ENCODE assay signal across 8 cellular contexts in the genomic region with DNA sequence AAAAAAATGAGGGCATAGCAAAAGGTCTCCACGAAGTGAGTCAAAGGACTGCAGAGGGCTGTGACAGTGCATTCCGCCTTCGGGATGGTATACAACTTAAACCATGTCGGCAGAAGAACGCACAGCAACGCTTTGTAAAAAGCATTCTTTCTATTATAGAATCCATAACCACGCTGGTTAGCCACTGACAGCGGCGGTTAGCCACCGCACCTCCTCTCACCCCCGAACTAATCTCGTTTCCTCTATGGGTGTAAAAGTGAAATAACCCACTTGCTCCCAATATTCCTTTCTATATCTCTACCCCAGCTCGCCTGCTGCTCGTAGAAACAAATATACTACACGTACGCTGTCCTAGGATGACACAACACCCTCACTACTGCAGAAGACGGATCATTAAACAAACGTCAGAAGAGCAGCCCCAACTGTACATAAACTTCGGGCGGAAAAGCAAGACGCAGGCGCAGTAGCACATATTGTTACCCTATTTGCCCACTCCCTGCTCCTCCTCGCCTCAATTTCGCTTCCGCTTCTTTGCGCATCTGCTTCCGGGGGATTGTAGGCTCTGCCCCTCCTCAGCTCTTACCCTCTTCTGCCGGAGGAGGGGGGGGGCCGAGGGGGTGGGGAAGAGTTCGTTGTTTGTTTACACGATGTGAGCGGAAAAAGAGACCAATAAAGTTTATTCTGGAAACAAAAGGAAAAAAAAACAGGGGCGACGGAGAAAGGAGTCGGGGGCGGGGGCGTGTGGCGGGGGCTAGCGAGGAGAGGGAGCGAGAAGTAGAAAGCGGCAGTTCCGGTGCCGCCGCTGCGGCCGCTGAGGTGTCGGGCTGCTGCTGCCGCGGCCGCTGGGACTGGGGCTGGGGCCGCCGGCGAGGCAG. TPM values are rescaled to one million over a fixed set of nuclear protein-coding genes. Genes with fewer than 3 reads are reported as not detected.
DNase-seq lines count a peak whose midpoint lies in the region; ATAC-seq and TF ChIP-seq lines count a peak whose summit lies in the region.

A gene (plus strand): TSS at position 787 of the 875 bp plus-strand sequence. CDS start 50,469 bp downstream, outside the sequence.

- H3K4me3 Mint-ChIP-seq in activated T-cell treated with anti-CD3 and anti-CD28 coated beads, Interleukin-2, amount 50 U/mL, for 24 hours = peak within 1 kb of the TSS; percentile 87

- H3K9me3 ChIP-seq in esophagus muscularis mucosa = no peaks in the 10 kb centered on the region
- H3K9me3 ChIP-seq in muscle layer of duodenum (ENCODE audit: control insufficient read depth in 1 of 2, low read length in 2 of 2) = no peaks in the 10 kb centered on the region

- H3K27ac Mint-ChIP-seq in activated T-cell treated with anti-CD3 and anti-CD28 coated beads, Interleukin-2, amount 50 U/mL, for 24 hours = peak within 1 kb of the TSS; percentile 94

- TF ChIP-seq CTCF in esophagus muscularis mucosa (IDR thresholded peaks at IDR 0.05) = no peak

- H3K36me3 Mint-ChIP-seq in activated T-cell treated with anti-CD3 and anti-CD28 coated beads, Interleukin-2, amount 50 U/mL, for 24 hours (ENCODE audit: low read depth) = peaks cover 5% of the 10 kb centered on the region

- H3K27me3 Mint-ChIP-seq in activated T-cell treated with anti-CD3 and anti-CD28 coated beads, Interleukin-2, amount 50 U/mL, for 24 hours = no peaks in the 10 kb centered on the region

- no peak for TF ChIP-seq EP300 in esophagus muscularis mucosa (IDR thresholded peaks at IDR 0.05)

- TF ChIP-seq POLR2A in esophagus muscularis mucosa (IDR thresholded peaks at IDR 0.05; ENCODE audit: low read depth) = peak; percentile 11

- no peaks in the 10 kb centered on the region for H3K9me3 Mint-ChIP-seq in activated T-cell treated with anti-CD3 and anti-CD28 coated beads, Interleukin-2, amount 50 U/mL, for 24 hours

- peak; percentile 72 for ATAC-seq in GM21717 (IDR thresholded peaks at IDR 0.05; ENCODE audit: unreplicated experiment)

- H3K4me3 ChIP-seq in esophagus muscularis mucosa = peak within 1 kb of the TSS; percentile 95 to 96 (median 96)
- H3K4me3 ChIP-seq in muscle layer of duodenum (ENCODE audit: low read depth in 1 of 2, low read length in 2 of 2) = peak within 1 kb of the TSS; percentile 87 to 92

- no peaks in the 10 kb centered on the region for H3K27me3 ChIP-seq in esophagus muscularis mucosa
- no peaks in the 10 kb centered on the region for H3K27me3 ChIP-seq in muscle layer of duodenum (ENCODE audit: low read depth, low read length)

- intact Hi-C loops in esophagus muscularis mucosa (cut with DNase I) = loop anchor here (1.0 to 10.0 kb wide), 4 partner anchors 114 to 417 kb away; a partner anchor contains a TSS

- in situ Hi-C loops in KBM-7 (cut with MboI; ENCODE audit: low pct_unique_long_range_greater_than_20kb, low sequenced_read_pairs) = loop anchor here (25.0 kb wide), 1 partner anchor 164 kb away; a partner anchor contains a TSS

- H3K4me1 Mint-ChIP-seq in activated T-cell treated with anti-CD3 and anti-CD28 coated beads, Interleukin-2, amount 50 U/mL, for 24 hours (ENCODE audit: low read depth) = peaks cover 44% of the 10 kb centered on the region

- under 1% methylated on average over 47 of the region's 53 CpGs for WGBS in esophagus muscularis mucosa

- DNase-seq in DMS153 treated with DMSO at 0.1 percent for 48 hours (lab: John Stamatoyannopoulos, UW; ENCODE audit: unreplicated experiment) = peak; percentile 98
- peak; percentile 98 for DNase-seq in KBM-7
- peak; percentile 87 for DNase-seq in activated T-cell treated with anti-CD3 and anti-CD28 coated beads, Interleukin-2, amount 50 U/mL, for 24 hours
- peak; percentile 98 for DNase-seq in esophagus muscularis mucosa (ENCODE audit: extremely low spot score)
- DNase-seq in stimulated activated CD8-positive, alpha-beta memory T cell treated with anti-CD3 and anti-CD28 coated beads, Interleukin-7, amount 100 ng/mL, for 4 hours (ENCODE audit: low read depth in 2 of 2) = peak; percentile 90 to 95

- H3K27ac ChIP-seq in esophagus muscularis mucosa (replicated peaks in 1 of 4) (peak within 1 kb of the TSS; percentile 91 to 99 (median 98)), muscle layer of duodenum (ENCODE audit: low read length) (peak within 1 kb of the TSS; percentile 92)

- peaks cover 20 to 37% (median 33%) of the 10 kb centered on the region in 4 donors for H3K4me1 ChIP-seq in esophagus muscularis mucosa
- H3K4me1 ChIP-seq in muscle layer of duodenum (ENCODE audit: control insufficient read depth in 1 of 2, insufficient read depth in 2 of 2, low read length in 2 of 2) = peaks cover 0 to 16% of the 10 kb centered on the region in 2 donors

- H3K36me3 ChIP-seq in esophagus muscularis mucosa = no peaks in the 10 kb centered on the region
- H3K36me3 ChIP-seq in muscle layer of duodenum (ENCODE audit: control insufficient read depth in 1 of 2, insufficient read depth in 2 of 2, low read length in 2 of 2) = peaks cover 0 to 10% of the 10 kb centered on the region in 2 donors

TF ChIP-seq in PFSK-1, 5 proteins besides CTCF, POLR2A, EP300 and RAD21:
- peak; percentile 55; the same call in 1 of the 2 replicates for TF ChIP-seq POLR2AphosphoS5 (IDR thresholded peaks at IDR 0.05; ENCODE audit: low read depth, low read length)
- 0 out of 2 replicates have a peak, but pooled peaks have one; percentile 16 for TF ChIP-seq TAF1 (IDR thresholded peaks at IDR 0.05; ENCODE audit: borderline replicate concordance, insufficient read depth, low read length)
- TF ChIP-seq SIN3A (IDR thresholded peaks at IDR 0.05; ENCODE audit: borderline replicate concordance, insufficient read depth, low read length) = peak; percentile 78; the same call in 1 of the 2 replicates
- TF ChIP-seq, protein P1, sequence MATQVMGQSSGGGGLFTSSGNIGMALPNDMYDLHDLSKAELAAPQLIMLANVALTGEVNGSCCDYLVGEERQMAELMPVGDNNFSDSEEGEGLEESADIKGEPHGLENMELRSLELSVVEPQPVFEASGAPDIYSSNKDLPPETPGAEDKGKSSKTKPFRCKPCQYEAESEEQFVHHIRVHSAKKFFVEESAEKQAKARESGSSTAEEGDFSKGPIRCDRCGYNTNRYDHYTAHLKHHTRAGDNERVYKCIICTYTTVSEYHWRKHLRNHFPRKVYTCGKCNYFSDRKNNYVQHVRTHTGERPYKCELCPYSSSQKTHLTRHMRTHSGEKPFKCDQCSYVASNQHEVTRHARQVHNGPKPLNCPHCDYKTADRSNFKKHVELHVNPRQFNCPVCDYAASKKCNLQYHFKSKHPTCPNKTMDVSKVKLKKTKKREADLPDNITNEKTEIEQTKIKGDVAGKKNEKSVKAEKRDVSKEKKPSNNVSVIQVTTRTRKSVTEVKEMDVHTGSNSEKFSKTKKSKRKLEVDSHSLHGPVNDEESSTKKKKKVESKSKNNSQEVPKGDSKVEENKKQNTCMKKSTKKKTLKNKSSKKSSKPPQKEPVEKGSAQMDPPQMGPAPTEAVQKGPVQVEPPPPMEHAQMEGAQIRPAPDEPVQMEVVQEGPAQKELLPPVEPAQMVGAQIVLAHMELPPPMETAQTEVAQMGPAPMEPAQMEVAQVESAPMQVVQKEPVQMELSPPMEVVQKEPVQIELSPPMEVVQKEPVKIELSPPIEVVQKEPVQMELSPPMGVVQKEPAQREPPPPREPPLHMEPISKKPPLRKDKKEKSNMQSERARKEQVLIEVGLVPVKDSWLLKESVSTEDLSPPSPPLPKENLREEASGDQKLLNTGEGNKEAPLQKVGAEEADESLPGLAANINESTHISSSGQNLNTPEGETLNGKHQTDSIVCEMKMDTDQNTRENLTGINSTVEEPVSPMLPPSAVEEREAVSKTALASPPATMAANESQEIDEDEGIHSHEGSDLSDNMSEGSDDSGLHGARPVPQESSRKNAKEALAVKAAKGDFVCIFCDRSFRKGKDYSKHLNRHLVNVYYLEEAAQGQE (IDR thresholded peaks at IDR 0.05; ENCODE audit: insufficient read depth in 1 of 2, low read depth in 2 of 2, low read length in 2 of 2) = no peak
- peak; percentile 77 for TF ChIP-seq FOXP2 (optimal IDR thresholded peaks at IDR 0.05; ENCODE audit: borderline replicate concordance, extremely low read depth, extremely low read length, insufficient read depth)

RNA-seq across cellular contexts. Expression of the gene that starts here (rescaled TPM):
- polyA plus RNA-seq in PFSK-1 (2012; ENCODE audit: insufficient read length, low read depth) = 2.2 TPM
- total RNA-seq in esophagus muscularis mucosa = 10 to 100 TPM; 33.7 to 47.5 (median 36.0) TPM

Comparison
In these comparisons a context has a peak if more than half of its experiments do, and no peak if none do; other contexts are left out.
1. Peak in every context shown above with its lines: DNase-seq, ATAC-seq, H3K4me3 ChIP-seq and H3K27ac ChIP-seq.